9 cellular contexts compared by ENCODE assay signal in the genomic region with DNA sequence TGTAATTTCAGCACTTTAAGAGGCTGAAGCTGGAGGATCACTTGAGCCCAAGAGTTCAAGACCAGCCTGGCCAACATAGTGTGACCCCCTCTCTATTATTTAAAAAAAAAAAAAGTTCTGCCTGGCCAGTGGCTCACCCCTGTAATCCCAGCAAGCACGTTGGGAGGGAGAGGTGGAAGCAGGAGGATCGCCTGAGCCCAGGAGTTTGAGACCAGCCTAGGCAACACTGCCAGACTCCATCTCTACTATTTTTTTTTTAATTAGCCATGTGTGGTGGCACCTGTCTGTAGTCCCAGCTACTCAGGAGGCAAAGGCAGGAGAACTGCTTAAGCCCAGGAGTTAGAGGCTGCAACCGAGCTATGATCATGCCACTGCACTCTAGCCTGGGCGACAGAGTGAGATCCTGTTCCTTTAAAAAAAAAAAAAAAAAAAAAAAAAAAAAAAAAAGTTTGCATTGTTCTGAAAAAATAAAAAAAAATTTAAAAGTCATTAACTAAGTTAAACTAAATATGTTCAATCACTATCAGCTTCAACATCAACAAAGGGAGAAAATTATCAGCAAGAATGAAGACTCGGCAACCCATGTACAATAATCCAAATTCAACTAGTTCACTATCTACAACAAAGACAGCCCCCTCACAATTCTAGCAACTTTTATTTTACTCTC. TPM values are rescaled to one million over a fixed set of nuclear protein-coding genes. Genes with fewer than 3 reads are reported as not detected.
DNase-seq lines count a peak whose midpoint lies in the region; ATAC-seq, FAIRE-seq and TF ChIP-seq lines count a peak whose summit lies in the region.
"Had no signal": no experiment of that assay in that cellular context is flagged by ENCODE, and none has a peak within 500 bp of the region (broad histone marks: within the 10 kb centered on the region; RNA-seq: fewer than 3 reads in every experiment).

No MANE protein-coding gene starts in this region.

- H3K36me3 ChIP-seq in K562 (ENCODE audit: control insufficient read depth, insufficient read depth, low read length) (peaks cover 3% of the 10 kb centered on the region; the same call in 2 of the 3 replicates), mesenchymal stem cell (ENCODE audit: control insufficient read depth in 1 of 2, insufficient read depth in 2 of 2, low read depth in 1 of 2, low read length in 2 of 2) (no peaks in the 10 kb centered on the region)

- H2AK5ac ChIP-seq in mesenchymal stem cell (ENCODE audit: low read length, severe bottlenecking), result no peak overlapping the region

- H2BK5ac ChIP-seq in mesenchymal stem cell (ENCODE audit: low read depth, low read length, poor library complexity, severe bottlenecking), result no peak overlapping the region

- CTCF ChIA-PET in activated naive CD4-positive, alpha-beta T cell treated with anti-CD3 and anti-CD28 coated beads, Interleukin-2, amount 10 ng/mL, durations not matched to agents 7 days and 5 days (lab: Charles Lee), result interaction anchor here (1.1 kb wide), 1 partner anchor 180 kb away, joined by 3 read pairs; no protein-coding TSS in a partner anchor
- CTCF ChIA-PET in K562 (lab: Yijun Ruan, JAX; ENCODE audit: low intra/inter-chr PET ratio), result no interaction called here

- H3K9me3 Mint-ChIP-seq in activated naive CD4-positive, alpha-beta T cell treated with anti-CD3 and anti-CD28 coated beads, Interleukin-2, amount 10 ng/mL, durations not matched to agents 7 days and 5 days, result no peaks in the 10 kb centered on the region
- no peaks in the 10 kb centered on the region for H3K9me3 Mint-ChIP-seq in type B pancreatic cell

- H2BK12ac ChIP-seq in mesenchymal stem cell (ENCODE audit: low read length in 2 of 2), result no peak overlapping the region

- H3K36me3 Mint-ChIP-seq in activated naive CD4-positive, alpha-beta T cell treated with anti-CD3 and anti-CD28 coated beads, Interleukin-2, amount 10 ng/mL, durations not matched to agents 7 days and 5 days, result peaks cover 12% of the 10 kb centered on the region
- H3K36me3 Mint-ChIP-seq in type B pancreatic cell, result peaks cover 8% of the 10 kb centered on the region

- peaks cover 25 to 34% of the 10 kb centered on the region in 2 experiments for H3K4me1 ChIP-seq in K562 (replicated peaks in 1 of 2; ENCODE audit: control insufficient read depth in 2 of 2, insufficient read depth in 2 of 2, low read length in 2 of 2)
- peaks cover 10% of the 10 kb centered on the region for H3K4me1 ChIP-seq in mesenchymal stem cell (ENCODE audit: control insufficient read depth, insufficient read depth, low read depth, low read length)

- no peak for TF ChIP-seq CTCF in K562 (IDR thresholded peaks at IDR 0.05 in 2 of 3, conservative IDR thresholded peaks at IDR 0.05 in 1 of 3; ENCODE audit: insufficient read depth in 2 of 3, low read depth in 1 of 3, low read length in 3 of 3)
- TF ChIP-seq CTCF in type B pancreatic cell (conservative IDR thresholded peaks at IDR 0.05), result no peak

- intact Hi-C loops in K562 (cut with micrococcal nuclease), result loop anchor here (5.0 kb wide), 2 partner anchors 35 to 105 kb away; a partner anchor contains a TSS

- H3K27me3 Mint-ChIP-seq in activated naive CD4-positive, alpha-beta T cell treated with anti-CD3 and anti-CD28 coated beads, Interleukin-2, amount 10 ng/mL, durations not matched to agents 7 days and 5 days, result peaks cover 3% of the 10 kb centered on the region
- H3K27me3 Mint-ChIP-seq in type B pancreatic cell, result no peaks in the 10 kb centered on the region

- peak overlapping the region; percentile 99 for H3K27ac ChIP-seq in K562 (ENCODE audit: extremely low read depth, low read depth, low read length)
- H3K27ac ChIP-seq in mesenchymal stem cell (ENCODE audit: low read length, poor library complexity, severe bottlenecking), result no peak overlapping the region

- H3K27me3 ChIP-seq in K562 (ENCODE audit: control insufficient read depth in 2 of 2, insufficient read depth in 2 of 2, low read length in 2 of 2) (no peaks in the 10 kb centered on the region), mesenchymal stem cell (ENCODE audit: control insufficient read depth in 1 of 2, insufficient read depth in 1 of 2, low read length in 2 of 2) (no peaks in the 10 kb centered on the region)

- H3K27ac Mint-ChIP-seq in activated naive CD4-positive, alpha-beta T cell treated with anti-CD3 and anti-CD28 coated beads, Interleukin-2, amount 10 ng/mL, durations not matched to agents 7 days and 5 days, result peak overlapping the region; percentile 99
- H3K27ac Mint-ChIP-seq in type B pancreatic cell, result peak overlapping the region; percentile 96

- H3K4ac ChIP-seq in mesenchymal stem cell (ENCODE audit: low read depth in 1 of 2, low read length in 2 of 2), result no peak overlapping the region

- H4K8ac ChIP-seq in mesenchymal stem cell (ENCODE audit: low read length), result no peak overlapping the region

- peak overlapping the region; percentile 84 for H3K4me3 Mint-ChIP-seq in activated naive CD4-positive, alpha-beta T cell treated with anti-CD3 and anti-CD28 coated beads, Interleukin-2, amount 10 ng/mL, durations not matched to agents 7 days and 5 days
- peak overlapping the region; percentile 93 for H3K4me3 Mint-ChIP-seq in type B pancreatic cell

- no peaks in the 10 kb centered on the region for H3K9me3 ChIP-seq in K562 (replicated peaks; ENCODE audit: control insufficient read depth, insufficient read depth, low read depth, low read length)
- no peaks in the 10 kb centered on the region for H3K9me3 ChIP-seq in mesenchymal stem cell (ENCODE audit: control insufficient read depth, low read length)

- H3K4me3 ChIP-seq in K562 (peak overlapping the region; percentile 99), mesenchymal stem cell (ENCODE audit: insufficient read depth in 1 of 2, low read depth in 1 of 2, low read length in 2 of 2) (peak overlapping the region in 1 of 2 experiments; percentile 100)

- TF ChIP-seq POLR2A in K562 (conservative IDR thresholded peaks at IDR 0.05), result no peak

- peaks cover 69% of the 10 kb centered on the region for H3K79me2 ChIP-seq in K562 (ENCODE audit: control insufficient read depth, insufficient read depth, low read length)

- no peaks in the 10 kb centered on the region for H3K79me1 ChIP-seq in mesenchymal stem cell (replicated peaks; ENCODE audit: low read length, poor library complexity, severe bottlenecking)

- TF ChIP-seq RAD21 in K562 (CRISPR knock-in tag; conservative IDR thresholded peaks at IDR 0.05 in 1 of 2, IDR thresholded peaks at IDR 0.05 in 1 of 2), result no peak

- peaks cover 24% of the 10 kb centered on the region; the same call in 1 of the 2 replicates for H4K20me1 ChIP-seq in K562 (replicated peaks; ENCODE audit: control insufficient read depth, insufficient read depth, low read length)

- no peak for FAIRE-seq in K562 (lab: Jason Lieb, UNC)
- FAIRE-seq: colon had no signal

- no peak overlapping the region for H2BK120ac ChIP-seq in mesenchymal stem cell (ENCODE audit: low read depth, low read length)

- H3K9me1 ChIP-seq in K562 (ENCODE audit: control insufficient read depth, insufficient read depth, low read length), result peaks cover 3% of the 10 kb centered on the region

- H2BK15ac ChIP-seq in mesenchymal stem cell (ENCODE audit: low read depth, poor library complexity, severe bottlenecking), result no peak overlapping the region

- H3K18ac ChIP-seq in mesenchymal stem cell (ENCODE audit: low read depth in 1 of 2, low read length in 2 of 2), result no peak overlapping the region

- no peak overlapping the region for H3K14ac ChIP-seq in mesenchymal stem cell (ENCODE audit: low read length in 2 of 2)

- BruUV-seq in K562 (replicated peaks; lab: Mats Ljungman, UMichigan), result no TSS peak

- 4% methylated on average over 5 of the region's 5 CpGs for WGBS in K562 (ENCODE audit: insufficient coverage, low coverage, missing lambda C conversion rate)
- WGBS in mesenchymal stem cell, result 68% methylated on average over 4 of the region's 5 CpGs

- H3K4me2 ChIP-seq in K562 (ENCODE audit: insufficient read depth, low read length) (peak overlapping the region; percentile 97), mesenchymal stem cell (ENCODE audit: low read length, poor library complexity, severe bottlenecking) (peak overlapping the region; percentile 83)

- DNase-seq in activated naive CD4-positive, alpha-beta T cell treated with anti-CD3 and anti-CD28 coated beads, Interleukin-2, amount 10 ng/mL, durations not matched to agents 7 days and 5 days, result no peak
- no peak for DNase-seq in activated naive CD4-positive, alpha-beta T cell (lab: John Stamatoyannopoulos, UW)
- DNase-seq in K562 (ENCODE audit: extremely low read depth in 1 of 4, low spot score in 3 of 4) (no peak), mesenchymal stem cell (no peak), type B pancreatic cell (ENCODE audit: extremely low spot score, unreplicated experiment) (no peak), DMS 273 (lab: John Stamatoyannopoulos, UW; ENCODE audit: unreplicated experiment) (no peak), mucosa of gallbladder (ENCODE audit: low spot score) (no peak), NCI-H526 (lab: John Stamatoyannopoulos, UW) (no peak)

- ATAC-seq in K562, result peak; percentile 5

- peak overlapping the region; percentile 98 to 99; a peak in 3 of 4 replicates for H3K9ac ChIP-seq in K562 (ENCODE audit: insufficient read depth in 1 of 2, low read depth in 2 of 2, low read length in 2 of 2)
- peak overlapping the region; percentile 98 for H3K9ac ChIP-seq in mesenchymal stem cell (ENCODE audit: low read length)

- TF ChIP-seq EP300 in K562 (IDR thresholded peaks at IDR 0.05; ENCODE audit: low read length), result no peak

- H3K4me1 Mint-ChIP-seq in activated naive CD4-positive, alpha-beta T cell treated with anti-CD3 and anti-CD28 coated beads, Interleukin-2, amount 10 ng/mL, durations not matched to agents 7 days and 5 days, result peaks cover 39% of the 10 kb centered on the region
- H3K4me1 Mint-ChIP-seq in type B pancreatic cell (ENCODE audit: unreplicated experiment), result peaks cover 26% of the 10 kb centered on the region

- POLR2A ChIA-PET in K562 (lab: Yijun Ruan, JAX), result interaction anchor here (0.6 to 5.0 kb wide), 8 partner anchors 11 to 872 kb away, joined by 3 to 24 read pairs (median 4); no protein-coding TSS in a partner anchor

- H2AFZ ChIP-seq in K562 (ENCODE audit: low read depth, low read length) (no peak overlapping the region), mesenchymal stem cell (ENCODE audit: low read depth, low read length) (no peak overlapping the region)

- no peak overlapping the region for H4K91ac ChIP-seq in mesenchymal stem cell (ENCODE audit: low read length)

- H3K23ac ChIP-seq in mesenchymal stem cell (ENCODE audit: low read length in 2 of 2), result no peak overlapping the region

- in situ Hi-C loops in K562 (cut with MboI), result no loop called here

RNA-seq across cellular contexts. Expression of a gene that starts 1.9 kb away (rescaled TPM):
- 242 and 294 TPM in 2 replicates for total RNA-seq in K562 (2011; cell fraction: chromatin; rRNA removed; ENCODE audit: low replicate concordance)
- 149 and 152 TPM in 2 replicates for total RNA-seq in K562 (2011; cell fraction: nucleolus; rRNA removed)
- 183 and 224 TPM in 2 replicates for total RNA-seq in K562 (2011; cell fraction: nucleoplasm; rRNA removed)
- total RNA-seq in K562 (2014; rRNA removed), result 74.5 and 104 TPM in 2 replicates
- total RNA-seq in K562 (2014; rRNA removed; fragmentation: Illumina TruSeq; extraction: Trizol), result 91.4 and 95.2 TPM in 2 replicates
- 92.6 and 97.5 TPM in 2 replicates for total RNA-seq in K562 (2015; rRNA removed; fragmentation: Illumina TruSeq; extraction: Trizol)
- 78.3 and 83.2 TPM in 2 replicates for total RNA-seq in K562 (2021)
- 155 and 183 TPM in 2 replicates for polyA plus RNA-seq in K562 (2011; rRNA removed)
- polyA plus RNA-seq in K562 (2011; cell fraction: cytosol; rRNA removed), result 124 and 134 TPM in 2 replicates
- 176 and 181 TPM in 2 replicates for polyA plus RNA-seq in K562 (2011; cell fraction: nucleus; rRNA removed)
- polyA plus RNA-seq in K562 (2012), result 61.9 and 70.8 TPM in 2 replicates
- polyA plus RNA-seq in K562 (2014; fragmentation: Illumina TruSeq; extraction: Trizol), result 95.5 and 106 TPM in 2 replicates
- polyA plus RNA-seq in K562 (2014; fragmentation: Nextera tagmentation; extraction: Ambion mirVana), result 10 to 100 TPM; 28.0 to 32.3 TPM
- polyA plus RNA-seq in K562 (2014; rRNA removed), result 85.6 and 96.8 TPM in 2 replicates
- polyA minus RNA-seq in K562 (2011; rRNA and poly(A)+ RNA removed), result 208 and 239 TPM in 2 replicates
- polyA minus RNA-seq in K562 (2011; cell fraction: cytosol; rRNA and poly(A)+ RNA removed), result 66.7 and 92.6 TPM in 2 replicates
- polyA minus RNA-seq in K562 (2011; cell fraction: nucleus; rRNA and poly(A)+ RNA removed), result 109 and 169 TPM in 2 replicates
- polyA plus RNA-seq in mesenchymal stem cell (2013, experiment 1 of 2), result 43.4 TPM
- polyA plus RNA-seq in mesenchymal stem cell (2013, experiment 2 of 2), result 42.6 TPM
- total RNA-seq in type B pancreatic cell (ENCODE audit: low replicate concordance), result 81.6 and 92.1 TPM in 2 replicates
- total RNA-seq in mucosa of gallbladder, result 79.5 TPM
